Comparison of ENCODE assay signal across 8 cellular contexts in the genomic region with DNA sequence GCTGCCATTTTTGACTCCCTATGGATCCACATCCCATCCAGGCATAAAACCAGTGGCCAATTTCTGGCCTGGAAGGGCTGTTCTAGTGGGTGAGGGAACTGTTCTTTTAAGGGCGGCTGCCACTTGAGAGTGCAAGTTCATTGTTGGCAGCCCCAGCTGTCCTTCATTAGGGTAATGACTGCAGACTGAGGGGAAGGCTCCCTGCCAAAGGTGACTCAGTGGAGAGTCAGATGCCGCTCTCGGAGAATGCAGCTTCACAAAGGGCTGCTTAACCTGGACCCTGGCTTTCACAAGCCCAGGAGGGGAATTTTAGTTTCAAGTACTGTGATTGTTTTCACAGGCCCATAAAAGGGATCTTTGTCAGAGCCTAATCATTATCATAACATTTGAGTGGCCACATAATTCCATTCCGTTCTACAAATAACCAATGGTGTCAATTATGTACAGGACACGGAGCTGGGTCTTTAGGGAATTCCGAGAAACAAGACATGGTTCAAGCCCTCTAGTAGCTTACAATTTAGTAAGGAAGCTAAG.
DNase-seq lines count a peak whose midpoint lies in the region; ATAC-seq and TF ChIP-seq lines count a peak whose summit lies in the region.

No MANE protein-coding gene starts in this region.

- H3K4me1 ChIP-seq in osteoblast (ENCODE audit: insufficient read depth, low read length) = peaks cover 18% of the 10 kb centered on the region

- H3K9me3 ChIP-seq in osteoblast (ENCODE audit: low read depth, low read length) = peaks cover 7% of the 10 kb centered on the region

- H3K79me2 ChIP-seq in osteoblast (ENCODE audit: insufficient read depth, low read length) = no peaks in the 10 kb centered on the region

- TF ChIP-seq CTCF in osteoblast (IDR thresholded peaks at IDR 0.05; ENCODE audit: extremely low read depth, low read depth, low read length) = no peak

- H3K27me3 ChIP-seq in osteoblast (ENCODE audit: insufficient read depth, low read length) = no peaks in the 10 kb centered on the region

- no peaks in the 10 kb centered on the region for H3K36me3 ChIP-seq in osteoblast (ENCODE audit: insufficient read depth, low read length)

- ATAC-seq in GM21381 (IDR thresholded peaks at IDR 0.05; ENCODE audit: unreplicated experiment) (no peak), HG03025 (IDR thresholded peaks at IDR 0.05; ENCODE audit: low FRiP score, unreplicated experiment) (no peak)

- no peaks in the 10 kb centered on the region for H4K20me1 ChIP-seq in osteoblast (ENCODE audit: insufficient read depth, low read length)

- H3K27ac ChIP-seq in osteoblast (ENCODE audit: low read depth, low read length) = peak overlapping the region; percentile 23

- H3K4me3 ChIP-seq in osteoblast (ENCODE audit: insufficient read depth, low read length) = no peak overlapping the region

- H3K4me2 ChIP-seq in osteoblast (ENCODE audit: insufficient read depth, low read length) = peak overlapping the region; percentile 10

- H2AFZ ChIP-seq in osteoblast (ENCODE audit: low read length) = no peak overlapping the region

- DNase-seq in DMS53 treated with DMSO at 0.1 percent for 48 hours (lab: John Stamatoyannopoulos, UW; ENCODE audit: unreplicated experiment) (peak; percentile 94), NCI-H226 (peak; percentile 75), dermis microvascular lymphatic vessel endothelial cell (ENCODE audit: low read depth in 2 of 2) (peak; percentile 15 to 93), osteoblast (ENCODE audit: insufficient read length, low spot score, missing footprints) (peak; percentile 69), RPMI8226 (no peak), NOMO-1 treated with dmso at 0.1 percent for 144 hours (lab: John Stamatoyannopoulos, UW; ENCODE audit: unreplicated experiment) (no peak)

Comparison
In these comparisons a context has a peak if more than half of its experiments do, and no peak if none do; other contexts are left out.
1. DNase-seq: peak in DMS53 treated with DMSO at 0.1 percent for 48 hours (single experiment), NCI-H226 (single experiment), dermis microvascular lymphatic vessel endothelial cell (2 of 2) and osteoblast (single experiment); none in RPMI8226 (single experiment) and NOMO-1 treated with dmso at 0.1 percent for 144 hours (single experiment).